In genomic region chr22:24776525-24776924, GRCh38 we compare ENCODE assay signal across 36 cellular contexts. TPM values are rescaled to one million over a fixed set of nuclear protein-coding genes. Genes with fewer than 3 reads are reported as not detected.
"Had no signal": no experiment of that assay in that cellular context is flagged by ENCODE, and none has a peak within 500 bp of the region (broad histone marks: within the 10 kb centered on the region; RNA-seq: fewer than 3 reads in every experiment).

No MANE protein-coding gene starts in this region.

- H3K9me3 ChIP-seq: left lung, right atrium auricular region, testis, upper lobe of left lung, vagina had no signal

- H3K4me3 ChIP-seq: ascending aorta, left lung, lung, right atrium auricular region, testis, upper lobe of left lung, vagina had no signal

- H3K4me1 ChIP-seq: ascending aorta, left lung, right atrium auricular region, testis had no signal

- DNase-seq: activated CD4-positive, alpha-beta memory T cell treated with anti-CD3 and anti-CD28 coated beads, Interleukin-2, amount 10 ng/mL, durations not matched to agents 7 days and 5 days; activated CD4-positive, alpha-beta T cell treated with anti-CD3 and anti-CD28 coated beads, Interleukin-2, amount 10 ng/mL, durations not matched to agents 24 days and 14 days; activated CD4-positive, CD25-positive, alpha-beta regulatory T cell treated with anti-CD3 and anti-CD28 coated beads, Interleukin-2, amount 50 U/mL, for 72 hours; activated CD8-positive, alpha-beta memory T cell treated with anti-CD3 and anti-CD28 coated beads, Interleukin-2, amount 50 U/mL, for 48 hours; activated gamma-delta T cell; activated naive CD4-positive, alpha-beta T cell treated with anti-CD3 and anti-CD28 coated beads, Interleukin-2, amount 10 ng/mL, durations not matched to agents 7 days and 5 days; activated naive CD8-positive, alpha-beta T cell treated with anti-CD3 and anti-CD28 coated beads, Interleukin-2, amount 10 ng/mL, durations not matched to agents 7 days and 5 days; activated T-cell treated with anti-CD3 and anti-CD28 coated beads, Interleukin-2, amount 50 U/mL, for 24 hours; cortex of kidney; foreskin fibroblast; head of caudate nucleus; hypothalamus; immature natural killer cell; left lung; midbrain; naive thymus-derived CD4-positive, alpha-beta T cell; occipital lobe; stimulated activated CD4-positive, alpha-beta T cell treated with anti-CD3 and anti-CD28 coated beads, Interleukin-15, amount 100 ng/mL, for 24 hours; stimulated activated CD4-positive, alpha-beta T cell treated with anti-CD3 and anti-CD28 coated beads, Interleukin-2, amount 100 ng/mL, for 24 hours; stimulated activated naive CD8-positive, alpha-beta T cell treated with anti-CD3 and anti-CD28 coated beads, Interleukin-15, Interleukin-2, amounts not matched to agents 100 U/mL and 50 U/mL, for 24 hours; T-helper 17 cell; T1000; testis; upper lobe of left lung had no signal

- H3K27me3 ChIP-seq: ascending aorta, left lung, right atrium auricular region, testis, upper lobe of left lung, vagina had no signal

- H3K27ac Mint-ChIP-seq: activated CD4-positive, alpha-beta memory T cell treated with anti-CD3 and anti-CD28 coated beads, Interleukin-2, amount 10 ng/mL, durations not matched to agents 7 days and 5 days; activated CD4-positive, alpha-beta T cell treated with anti-CD3 and anti-CD28 coated beads, Interleukin-2, amount 10 ng/mL, durations not matched to agents 24 days and 14 days; activated naive CD4-positive, alpha-beta T cell treated with anti-CD3 and anti-CD28 coated beads, Interleukin-2, amount 10 ng/mL, durations not matched to agents 7 days and 5 days; activated naive CD8-positive, alpha-beta T cell treated with anti-CD3 and anti-CD28 coated beads, Interleukin-2, amount 10 ng/mL, durations not matched to agents 7 days and 5 days; activated T-cell treated with anti-CD3 and anti-CD28 coated beads, Interleukin-2, amount 50 U/mL, for 24 hours; brain; immature natural killer cell; T-helper 17 cell had no signal

- H3K36me3 ChIP-seq: ascending aorta, left lung, right atrium auricular region, upper lobe of left lung, vagina had no signal

- H3K27ac ChIP-seq: ascending aorta, left lung, right atrium auricular region, testis, upper lobe of left lung, vagina had no signal

- H3K36me3 Mint-ChIP-seq: activated naive CD4-positive, alpha-beta T cell treated with anti-CD3 and anti-CD28 coated beads, Interleukin-2, amount 10 ng/mL, durations not matched to agents 7 days and 5 days; activated naive CD8-positive, alpha-beta T cell treated with anti-CD3 and anti-CD28 coated beads, Interleukin-2, amount 10 ng/mL, durations not matched to agents 7 days and 5 days; brain; immature natural killer cell had no signal

- ATAC-seq: left lung; naive thymus-derived CD4-positive, alpha-beta T cell; stimulated activated naive CD8-positive, alpha-beta T cell treated with anti-CD3 and anti-CD28 coated beads, Interleukin-15, Interleukin-2, amounts not matched to agents 100 U/mL and 50 U/mL, for 24 hours; T-helper 17 cell had no signal

- H3K4me1 Mint-ChIP-seq: brain, neural crest cell, T-helper 17 cell had no signal

- H3K9me3 Mint-ChIP-seq: activated CD4-positive, alpha-beta memory T cell treated with anti-CD3 and anti-CD28 coated beads, Interleukin-2, amount 10 ng/mL, durations not matched to agents 7 days and 5 days; activated CD4-positive, alpha-beta T cell treated with anti-CD3 and anti-CD28 coated beads, Interleukin-2, amount 10 ng/mL, durations not matched to agents 24 days and 14 days; activated naive CD4-positive, alpha-beta T cell treated with anti-CD3 and anti-CD28 coated beads, Interleukin-2, amount 10 ng/mL, durations not matched to agents 7 days and 5 days; activated naive CD8-positive, alpha-beta T cell treated with anti-CD3 and anti-CD28 coated beads, Interleukin-2, amount 10 ng/mL, durations not matched to agents 7 days and 5 days; activated T-cell treated with anti-CD3 and anti-CD28 coated beads, Interleukin-2, amount 50 U/mL, for 24 hours; immature natural killer cell; neural crest cell had no signal

- H3K4me3 Mint-ChIP-seq: activated CD4-positive, alpha-beta memory T cell treated with anti-CD3 and anti-CD28 coated beads, Interleukin-2, amount 10 ng/mL, durations not matched to agents 7 days and 5 days; activated CD4-positive, alpha-beta T cell treated with anti-CD3 and anti-CD28 coated beads, Interleukin-2, amount 10 ng/mL, durations not matched to agents 24 days and 14 days; activated naive CD4-positive, alpha-beta T cell treated with anti-CD3 and anti-CD28 coated beads, Interleukin-2, amount 10 ng/mL, durations not matched to agents 7 days and 5 days; activated naive CD8-positive, alpha-beta T cell treated with anti-CD3 and anti-CD28 coated beads, Interleukin-2, amount 10 ng/mL, durations not matched to agents 7 days and 5 days; activated T-cell treated with anti-CD3 and anti-CD28 coated beads, Interleukin-2, amount 50 U/mL, for 24 hours; brain; immature natural killer cell; naive thymus-derived CD4-positive, alpha-beta T cell; neural crest cell; T-helper 17 cell had no signal

RNA-seq across cellular contexts. Expression of gene PIWIL3, which starts 2.0 kb away (rescaled TPM):
- total RNA-seq: activated CD4-positive, alpha-beta memory T cell treated with anti-CD3 and anti-CD28 coated beads, Interleukin-2, amount 10 ng/mL, durations not matched to agents 7 days and 5 days; activated CD4-positive, alpha-beta T cell treated with anti-CD3 and anti-CD28 coated beads, Interleukin-2, amount 10 ng/mL, durations not matched to agents 24 days and 14 days; activated naive CD8-positive, alpha-beta T cell treated with anti-CD3 and anti-CD28 coated beads, Interleukin-2, amount 10 ng/mL, durations not matched to agents 7 days and 5 days; ascending aorta; cardiac septum; cerebellum; esophagus mucosa; kidney epithelial cell; left lung; lung; naive thymus-derived CD4-positive, alpha-beta T cell; neural crest cell; pulmonary artery endothelial cell; right atrium auricular region; T-helper 17 cell; upper lobe of left lung; vagina had no signal
- polyA plus RNA-seq: endothelial cell of umbilical vein; immature natural killer cell; lung; naive thymus-derived CD4-positive, alpha-beta T cell had no signal
